In genomic region chr16:5252800-5253199, GRCh38 we compare ENCODE assay signal across 24 cellular contexts.
DNase-seq lines count a peak whose midpoint lies in the region; ATAC-seq and TF ChIP-seq lines count a peak whose summit lies in the region.
"Had no signal": no experiment of that assay in that cellular context is flagged by ENCODE, and none has a peak within 500 bp of the region (broad histone marks: within the 10 kb centered on the region; RNA-seq: fewer than 3 reads in every experiment).

No MANE protein-coding gene starts in this region.

- H3K4me3 ChIP-seq in NT2/D1 (ENCODE audit: insufficient read length, low read depth) (no peak overlapping the region), iPS-18a (ENCODE audit: low read length) (no peak overlapping the region), neuronal stem cell (ENCODE audit: low read length in 2 of 2) (no peak overlapping the region), ascending aorta (no peak overlapping the region)

- H4K91ac ChIP-seq in H9 (ENCODE audit: insufficient read length, low read depth, low read length), result no peak overlapping the region
- no peak overlapping the region for H4K91ac ChIP-seq in neuronal stem cell (ENCODE audit: low read depth, low read length, poor library complexity)

- H4K20me1 ChIP-seq in H9 (ENCODE audit: control insufficient read depth, insufficient read depth, insufficient read length), result no peaks in the 10 kb centered on the region

- H3K36me3 Mint-ChIP-seq in H9 (ENCODE audit: insufficient read depth in 1 of 3, low read depth in 3 of 3), result peaks cover 0 to 6% (median 3%) of the 10 kb centered on the region in 3 experiments; a peak in 5 of 7 replicates
- H3K36me3 Mint-ChIP-seq: CD8-positive, alpha-beta memory T cell had no signal

- H3K9ac ChIP-seq in H9 (ENCODE audit: extremely low read depth, insufficient read length, low read length), result no peak overlapping the region
- no peak overlapping the region for H3K9ac ChIP-seq in NT2/D1 (ENCODE audit: insufficient read length, low read depth)
- no peak overlapping the region for H3K9ac ChIP-seq in iPS-18a (ENCODE audit: low read length)
- H3K9ac ChIP-seq in neuronal stem cell (ENCODE audit: low read depth, low read length, poor library complexity), result no peak overlapping the region
- H3K9ac ChIP-seq: KMS-11 had no signal

- H2BK15ac ChIP-seq in H9 (ENCODE audit: low read depth, low read length) (no peak overlapping the region), neuronal stem cell (ENCODE audit: low read length) (no peak overlapping the region)

- ATAC-seq in HG03378 (IDR thresholded peaks at IDR 0.05; ENCODE audit: unreplicated experiment), result no peak
- ATAC-seq: PC-3 had no signal

- peak overlapping the region in 1 of 2 experiments; percentile 61; a peak in 4 of 5 replicates for H3K4me3 Mint-ChIP-seq in H9
- H3K4me3 Mint-ChIP-seq: CD8-positive, alpha-beta memory T cell had no signal

- peak overlapping the region; percentile 60 for H2BK20ac ChIP-seq in H9 (ENCODE audit: low read depth, low read length, poor library complexity, severe bottlenecking)

- H4K8ac ChIP-seq in H9 (replicated peaks; ENCODE audit: insufficient read length, low read depth, low read length) (no peak overlapping the region), neuronal stem cell (ENCODE audit: low read depth, low read length) (no peak overlapping the region)

- H3K27me3 Mint-ChIP-seq in H9 (ENCODE audit: low read depth), result no peaks in the 10 kb centered on the region; the same call in none of the 2 replicates

- no peak overlapping the region for H2BK12ac ChIP-seq in H9 (ENCODE audit: insufficient read length, low read depth, low read length)
- H2BK12ac ChIP-seq in neuronal stem cell (ENCODE audit: low read length), result peak overlapping the region; percentile 22

- H3K27ac Mint-ChIP-seq in H9, result peak overlapping the region; percentile 91 to 98 (median 94); a peak in 5 of 7 replicates
- H3K27ac Mint-ChIP-seq: CD8-positive, alpha-beta memory T cell had no signal

- no peaks in the 10 kb centered on the region for H3K27me3 ChIP-seq in H9 (ENCODE audit: insufficient read depth, low read length)
- no peaks in the 10 kb centered on the region for H3K27me3 ChIP-seq in NT2/D1 (ENCODE audit: insufficient read depth, insufficient read length)
- no peaks in the 10 kb centered on the region for H3K27me3 ChIP-seq in iPS-18a (ENCODE audit: control insufficient read depth, insufficient read depth, low read length)
- H3K27me3 ChIP-seq in neuronal stem cell (ENCODE audit: control insufficient read depth in 3 of 3, insufficient read depth in 3 of 3, low read depth in 1 of 3, low read length in 3 of 3), result no peaks in the 10 kb centered on the region
- H3K27me3 ChIP-seq in ascending aorta, result no peaks in the 10 kb centered on the region

- H2BK120ac ChIP-seq in H9 (ENCODE audit: low read depth, low read length, poor library complexity, severe bottlenecking) (no peak overlapping the region), neuronal stem cell (ENCODE audit: low read depth, low read length) (no peak overlapping the region)

- no peaks in the 10 kb centered on the region for H3K9me3 ChIP-seq in H9 (ENCODE audit: control insufficient read depth, low read depth, low read length)
- H3K9me3 ChIP-seq in NT2/D1 (ENCODE audit: insufficient read depth, low read length), result no peaks in the 10 kb centered on the region
- no peaks in the 10 kb centered on the region for H3K9me3 ChIP-seq in iPS-18a (ENCODE audit: control insufficient read depth, low read depth, low read length)
- H3K9me3 ChIP-seq in neuronal stem cell (replicated peaks in 1 of 2; ENCODE audit: control insufficient read depth in 2 of 2, insufficient read depth in 1 of 2, low read depth in 1 of 2, low read length in 2 of 2), result no peaks in the 10 kb centered on the region
- H3K9me3 ChIP-seq in ascending aorta, result no peaks in the 10 kb centered on the region

- intact Hi-C loops in ascending aorta (cut with DNase I), result no loop called here

- H2BK5ac ChIP-seq in H9 (ENCODE audit: insufficient read length, low read length) (no peak overlapping the region), neuronal stem cell (ENCODE audit: low read length) (no peak overlapping the region)

- H3K4me2 ChIP-seq in H9 (ENCODE audit: insufficient read depth, insufficient read length, low read length), result no peak overlapping the region
- no peak overlapping the region for H3K4me2 ChIP-seq in neuronal stem cell (ENCODE audit: insufficient read depth, low read length, poor library complexity, severe bottlenecking)
- H3K4me2 ChIP-seq: KMS-11 had no signal

- H3K4me1 ChIP-seq in H9 (ENCODE audit: insufficient read depth, low read length), result no peaks in the 10 kb centered on the region; the same call in 1 of the 2 replicates
- peaks cover 6% of the 10 kb centered on the region for H3K4me1 ChIP-seq in NT2/D1 (ENCODE audit: insufficient read depth, insufficient read length)
- peaks cover 15% of the 10 kb centered on the region for H3K4me1 ChIP-seq in iPS-18a (ENCODE audit: control insufficient read depth, low read depth, low read length)
- peaks cover 0 to 1% of the 10 kb centered on the region in 2 donors for H3K4me1 ChIP-seq in neuronal stem cell (ENCODE audit: control insufficient read depth in 2 of 2, insufficient read depth in 1 of 2, low read depth in 1 of 2, low read length in 2 of 2)
- H3K4me1 ChIP-seq in ascending aorta, result no peaks in the 10 kb centered on the region

- no peak overlapping the region for H3K27ac ChIP-seq in H9 (ENCODE audit: insufficient read length, low read depth, low read length)
- H3K27ac ChIP-seq in iPS-18a (ENCODE audit: low read length), result peak overlapping the region; percentile 8
- H3K27ac ChIP-seq in neuronal stem cell (replicated peaks; ENCODE audit: low read length), result no peak overlapping the region
- H3K27ac ChIP-seq in ascending aorta, result no peak overlapping the region
- H3K27ac ChIP-seq: KMS-11 had no signal

- no peak for TF ChIP-seq CTCF in H9 (conservative IDR thresholded peaks at IDR 0.05)
- no peak for TF ChIP-seq CTCF in ascending aorta (IDR thresholded peaks at IDR 0.05)

- no peak overlapping the region for H2AK5ac ChIP-seq in H9 (ENCODE audit: insufficient read length, low read length)
- no peak overlapping the region for H2AK5ac ChIP-seq in neuronal stem cell (ENCODE audit: low read depth, low read length)

- no peak overlapping the region for H3K4ac ChIP-seq in H9 (ENCODE audit: low read depth, low read length)
- no peak overlapping the region for H3K4ac ChIP-seq in neuronal stem cell (ENCODE audit: low read length)

- H3K23me2 ChIP-seq in H9 (ENCODE audit: insufficient read length, low read depth, low read length, poor library complexity, severe bottlenecking), result no peaks in the 10 kb centered on the region

- no peaks in the 10 kb centered on the region for H3K79me1 ChIP-seq in H9 (ENCODE audit: insufficient read depth, low read depth, low read length, poor library complexity, severe bottlenecking)
- H3K79me1 ChIP-seq in neuronal stem cell (ENCODE audit: low read depth, low read length), result no peaks in the 10 kb centered on the region

- H3T11ph ChIP-seq in H9 (ENCODE audit: low read length), result no peak overlapping the region

- H2AFZ ChIP-seq in H9 (ENCODE audit: low read length) (no peak overlapping the region), neuronal stem cell (ENCODE audit: low read length) (no peak overlapping the region)

- H4K5ac ChIP-seq in H9 (ENCODE audit: insufficient read length, low read depth, low read length), result no peak overlapping the region

- peaks cover 0 to 2% of the 10 kb centered on the region in 2 experiments; a peak in 2 of 5 replicates for H3K9me3 Mint-ChIP-seq in H9
- H3K9me3 Mint-ChIP-seq: CD8-positive, alpha-beta memory T cell had no signal

- H3K36me3 ChIP-seq in NT2/D1 (ENCODE audit: insufficient read depth, insufficient read length, low read length), result no peaks in the 10 kb centered on the region
- no peaks in the 10 kb centered on the region for H3K36me3 ChIP-seq in iPS-18a (ENCODE audit: control insufficient read depth, low read depth, low read length)
- no peaks in the 10 kb centered on the region for H3K36me3 ChIP-seq in neuronal stem cell (replicated peaks in 1 of 2; ENCODE audit: control insufficient read depth in 2 of 2, insufficient read depth in 2 of 2, low read length in 2 of 2)
- H3K36me3 ChIP-seq in ascending aorta, result no peaks in the 10 kb centered on the region

- H3K23ac ChIP-seq in H9 (ENCODE audit: insufficient read length, low read depth, low read length) (no peak overlapping the region), neuronal stem cell (ENCODE audit: low read depth, low read length, poor library complexity) (no peak overlapping the region)

- WGBS in H9 (ENCODE audit: extremely low coverage, insufficient read length, low lambda C conversion rate), result no CpG with 5 or more reads among the region's 7 CpGs
- WGBS in neuronal stem cell (ENCODE audit: extremely low coverage in 2 of 2, insufficient read length in 2 of 2, insufficient replicate concordance in 1 of 2), 2 donors, result no CpG with 5 or more reads among the region's 7 CpGs

- H3K14ac ChIP-seq in H9 (ENCODE audit: insufficient read depth, low read length) (no peak overlapping the region), neuronal stem cell (ENCODE audit: low read length) (no peak overlapping the region)

- no peaks in the 10 kb centered on the region for H3K79me2 ChIP-seq in H9 (ENCODE audit: insufficient read depth, low read length)

- H3K4me1 Mint-ChIP-seq in H9, result peaks cover 61 to 70% of the 10 kb centered on the region in 2 experiments
- H3K4me1 Mint-ChIP-seq: CD8-positive, alpha-beta memory T cell had no signal

- H3K56ac ChIP-seq in H9 (ENCODE audit: insufficient read length, low read depth, low read length), result no peak overlapping the region

- H3K18ac ChIP-seq in H9 (ENCODE audit: insufficient read length, low read depth, low read length) (no peak overlapping the region), neuronal stem cell (ENCODE audit: low read length) (no peak overlapping the region)

- DNase-seq in H9 (peak; percentile 57), NT2/D1 (ENCODE audit: low read depth, low spot score) (peak; percentile 85), neuronal stem cell (ENCODE audit: low spot score) (no peak), ascending aorta (ENCODE audit: low spot score in 2 of 2) (no peak), AG08396 (ENCODE audit: low spot score) (no peak)
- DNase-seq: ACHN; C1 segment of cervical spinal cord; Calu3; CD8-positive, alpha-beta memory T cell; DMS153; GOT3; IMR-90; NCI-H1105; NCI-H146; NCI-H2029 treated with DMSO at 0.1 percent for 48 hours; NCI-H2171 treated with DMSO at 0.1 percent for 48 hours; NCI-H524 treated with DMSO at 0.1 percent for 48 hours; PC-3; RPMI8226; SHP77; SW 1271 had no signal

Comparison
In these comparisons a context has a peak if more than half of its experiments do, and no peak if none do; other contexts are left out.
1. DNase-seq: peak in H9 (single experiment) and NT2/D1 (single experiment); none in neuronal stem cell (single experiment), ascending aorta (0 of 2) and AG08396 (single experiment).